ENCODE assay signal across 16 cellular contexts in the genomic region with DNA sequence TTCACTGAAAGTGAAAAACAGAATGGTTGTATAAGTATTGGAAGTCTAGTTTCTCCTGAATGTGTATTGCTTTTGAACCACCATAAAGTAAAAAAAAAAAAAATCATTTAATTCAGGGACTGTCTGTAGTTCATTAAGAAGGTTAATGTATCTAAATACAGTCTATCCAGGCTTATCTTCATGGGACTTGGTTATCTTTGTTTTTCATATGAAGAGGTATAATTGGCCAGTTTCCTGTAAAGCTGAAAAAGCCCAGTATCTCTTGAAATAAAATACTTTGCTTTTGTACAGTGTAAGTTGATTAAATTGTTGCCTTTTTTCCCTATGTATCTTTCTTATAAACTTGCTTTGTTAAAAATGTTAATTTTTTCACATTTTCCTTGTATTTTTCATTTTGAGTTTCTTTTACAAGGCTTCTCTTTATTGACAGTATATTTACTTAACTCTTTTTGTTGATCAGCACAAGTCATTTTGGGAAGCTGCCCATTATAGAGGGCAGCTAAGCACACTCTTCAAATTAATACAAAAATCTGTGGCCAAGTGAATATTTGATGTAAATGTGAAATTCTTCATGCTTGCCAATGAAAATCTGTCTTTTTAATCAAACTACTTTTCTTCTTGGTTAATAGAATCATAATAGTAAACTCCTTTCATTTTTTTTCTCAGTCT.
DNase-seq lines count a peak whose midpoint lies in the region; ATAC-seq and TF ChIP-seq lines count a peak whose summit lies in the region.
"Had no signal": no experiment of that assay in that cellular context is flagged by ENCODE, and none has a peak within 500 bp of the region (broad histone marks: within the 10 kb centered on the region; RNA-seq: fewer than 3 reads in every experiment).

No MANE protein-coding gene starts in this region.

- peak overlapping the region; percentile 50 for H3K4me3 Mint-ChIP-seq in Calu3 (ENCODE audit: low read depth, unreplicated experiment)
- peak overlapping the region; percentile 40 for H3K4me3 Mint-ChIP-seq in activated T-helper 1 cell treated with anti-CD3 and anti-CD28 coated beads, Interleukin-12 subunit alpha, Interleukin-12 subunit beta, Interleukin-2, Interleukin-4 antibody, amounts not matched to agents 30 ng/mL and 10 ng/mL and 1 ng/mL, durations not matched to agents 14 hours and 24 hours and 36 hours
- no peak overlapping the region for H3K4me3 Mint-ChIP-seq in CD4-positive, alpha-beta T cell
- H3K4me3 Mint-ChIP-seq: activated naive CD4-positive, alpha-beta T cell treated with anti-CD3 and anti-CD28 coated beads, Interleukin-2, amount 10 ng/mL, durations not matched to agents 7 days and 5 days; CD8-positive, alpha-beta T cell had no signal

- no peak for TF ChIP-seq CTCF in Calu3 (IDR thresholded peaks at IDR 0.05; ENCODE audit: unreplicated experiment)
- TF ChIP-seq CTCF in HCT116 (IDR thresholded peaks at IDR 0.05 in 2 of 3, conservative IDR thresholded peaks at IDR 0.05 in 1 of 3; ENCODE audit: borderline replicate concordance in 1 of 3, insufficient read depth in 1 of 3, low read depth in 2 of 3, low read length in 2 of 3) = no peak
- no peak for TF ChIP-seq CTCF in CD4-positive, alpha-beta T cell (IDR thresholded peaks at IDR 0.05)
- TF ChIP-seq CTCF in MM.1S (IDR thresholded peaks at IDR 0.05; ENCODE audit: low read length) = no peak

- H3K4me3 ChIP-seq in HCT116 (replicated peaks in 1 of 2; ENCODE audit: low read depth in 1 of 2, low read length in 2 of 2) = no peak overlapping the region
- H3K4me3 ChIP-seq in MM.1S (ENCODE audit: low read length) = no peak overlapping the region
- H3K4me3 ChIP-seq: Peyer's patch, right atrium auricular region, vagina had no signal

- peak overlapping the region; percentile 52 for H3K4me2 ChIP-seq in HCT116 (ENCODE audit: low read length)
- H3K4me2 ChIP-seq in MM.1S (ENCODE audit: low read depth, low read length) = no peak overlapping the region

- peaks cover 9 to 32% of the 10 kb centered on the region in 2 experiments; a peak in 3 of 4 replicates for H3K4me1 ChIP-seq in HCT116 (ENCODE audit: control insufficient read depth in 1 of 2, insufficient read depth in 2 of 2, low read length in 2 of 2)
- no peaks in the 10 kb centered on the region; the same call in 1 of the 2 replicates for H3K4me1 ChIP-seq in MM.1S (ENCODE audit: low read length)
- H3K4me1 ChIP-seq: Peyer's patch, right atrium auricular region had no signal

- H3K79me2 ChIP-seq in HCT116 (ENCODE audit: insufficient read depth, low read length) (no peaks in the 10 kb centered on the region), MM.1S (ENCODE audit: low read length) (no peaks in the 10 kb centered on the region)

- no peaks in the 10 kb centered on the region for H3K27me3 Mint-ChIP-seq in Calu3 (ENCODE audit: unreplicated experiment)
- H3K27me3 Mint-ChIP-seq in activated T-helper 1 cell treated with anti-CD3 and anti-CD28 coated beads, Interleukin-12 subunit alpha, Interleukin-12 subunit beta, Interleukin-2, Interleukin-4 antibody, amounts not matched to agents 30 ng/mL and 10 ng/mL and 1 ng/mL, durations not matched to agents 14 hours and 24 hours and 36 hours (ENCODE audit: insufficient read depth) = no peaks in the 10 kb centered on the region
- H3K27me3 Mint-ChIP-seq in CD4-positive, alpha-beta T cell = no peaks in the 10 kb centered on the region
- H3K27me3 Mint-ChIP-seq: activated naive CD4-positive, alpha-beta T cell treated with anti-CD3 and anti-CD28 coated beads, Interleukin-2, amount 10 ng/mL, durations not matched to agents 7 days and 5 days had no signal

- H3F3A ChIP-seq in MM.1S (ENCODE audit: insufficient read depth, low read length) = no peaks in the 10 kb centered on the region; the same call in 1 of the 2 replicates

- POLR2A ChIA-PET in HCT116 (lab: Charles Lee) = interaction anchor here (1.4 kb wide), 1 partner anchor 11 kb away, joined by 3 read pairs; no protein-coding TSS in a partner anchor
- POLR2A ChIA-PET in CD4-positive, alpha-beta T cell (lab: Charles Lee) = no interaction called here

- no peaks in the 10 kb centered on the region for H4K20me1 ChIP-seq in HCT116 (ENCODE audit: insufficient read depth)
- no peaks in the 10 kb centered on the region for H4K20me1 ChIP-seq in MM.1S (ENCODE audit: insufficient read depth, low read length)

- intact Hi-C loops in Calu3 (cut with micrococcal nuclease; ENCODE audit: unreplicated experiment) (loop anchor here (2.0 kb wide), 2 partner anchors 51 to 281 kb away; no protein-coding TSS in a partner anchor), HCT116 (cut with micrococcal nuclease) (no loop called here)
- intact Hi-C loops in activated T-helper 1 cell treated with anti-CD3 and anti-CD28 coated beads, Interleukin-12 subunit alpha, Interleukin-12 subunit beta, Interleukin-2, Interleukin-4 antibody, amounts not matched to agents 30 ng/mL and 10 ng/mL and 1 ng/mL, durations not matched to agents 14 hours and 24 hours and 36 hours (cut with micrococcal nuclease) = loop anchor here (2.0 to 10.0 kb wide), 7 partner anchors 263 to 1804 kb away; a partner anchor contains a TSS
- intact Hi-C loops in CD4-positive, alpha-beta T cell (cut with DNase I, micrococcal nuclease) = no loop called here

- no peaks in the 10 kb centered on the region; the same call in 1 of the 2 replicates for H3K9me2 ChIP-seq in HCT116 (ENCODE audit: insufficient read depth)
- H3K9me2 ChIP-seq in MM.1S (replicated peaks; ENCODE audit: insufficient read depth, low read length) = no peaks in the 10 kb centered on the region

- CTCF ChIA-PET in Calu3 (lab: Charles Lee) = interaction anchor here (2.0 kb wide), 1 partner anchor 36 kb away, joined by 4 read pairs; no protein-coding TSS in a partner anchor
- CTCF ChIA-PET in HCT116 (lab: Charles Lee) = no interaction called here
- CTCF ChIA-PET in CD4-positive, alpha-beta T cell (lab: Charles Lee) = no interaction called here

- peaks cover 36% of the 10 kb centered on the region for H3K4me1 Mint-ChIP-seq in Calu3 (ENCODE audit: low read depth, unreplicated experiment)
- H3K4me1 Mint-ChIP-seq in activated T-helper 1 cell treated with anti-CD3 and anti-CD28 coated beads, Interleukin-12 subunit alpha, Interleukin-12 subunit beta, Interleukin-2, Interleukin-4 antibody, amounts not matched to agents 30 ng/mL and 10 ng/mL and 1 ng/mL, durations not matched to agents 14 hours and 24 hours and 36 hours (ENCODE audit: low read depth) = peaks cover 39% of the 10 kb centered on the region
- no peaks in the 10 kb centered on the region for H3K4me1 Mint-ChIP-seq in CD4-positive, alpha-beta T cell (ENCODE audit: low read depth)
- H3K4me1 Mint-ChIP-seq: activated naive CD4-positive, alpha-beta T cell treated with anti-CD3 and anti-CD28 coated beads, Interleukin-2, amount 10 ng/mL, durations not matched to agents 7 days and 5 days had no signal

- H3K27ac Mint-ChIP-seq in Calu3 (ENCODE audit: unreplicated experiment) = peak overlapping the region; percentile 82
- peak overlapping the region; percentile 76 for H3K27ac Mint-ChIP-seq in activated T-helper 1 cell treated with anti-CD3 and anti-CD28 coated beads, Interleukin-12 subunit alpha, Interleukin-12 subunit beta, Interleukin-2, Interleukin-4 antibody, amounts not matched to agents 30 ng/mL and 10 ng/mL and 1 ng/mL, durations not matched to agents 14 hours and 24 hours and 36 hours
- H3K27ac Mint-ChIP-seq in CD4-positive, alpha-beta T cell = no peak overlapping the region
- H3K27ac Mint-ChIP-seq: activated naive CD4-positive, alpha-beta T cell treated with anti-CD3 and anti-CD28 coated beads, Interleukin-2, amount 10 ng/mL, durations not matched to agents 7 days and 5 days; CD8-positive, alpha-beta T cell had no signal

- no peak for ATAC-seq in HCT116
- ATAC-seq in CD4-positive, alpha-beta T cell (ENCODE audit: poor library complexity) = no peak
- ATAC-seq: CD8-positive, alpha-beta T cell had no signal

- H3K27ac ChIP-seq in HCT116 (ENCODE audit: low read depth, low read length) (no peak overlapping the region; the same call in 1 of the 2 replicates), MM.1S (ENCODE audit: low read length) (no peak overlapping the region)
- no peak overlapping the region for H3K27ac ChIP-seq in CD4-positive, alpha-beta T cell (ENCODE audit: low read depth, low read length)
- H3K27ac ChIP-seq: Peyer's patch, right atrium auricular region, vagina had no signal

- no peaks in the 10 kb centered on the region for H3K9me3 ChIP-seq in HCT116 (ENCODE audit: control insufficient read depth in 1 of 2, insufficient read depth in 1 of 2, low read depth in 1 of 2, low read length in 2 of 2)
- H3K9me3 ChIP-seq in CD4-positive, alpha-beta T cell (ENCODE audit: control insufficient read depth, low read length) = no peaks in the 10 kb centered on the region
- H3K9me3 ChIP-seq in MM.1S (replicated peaks; ENCODE audit: insufficient read depth, low read length) = no peaks in the 10 kb centered on the region
- H3K9me3 ChIP-seq: Peyer's patch, right atrium auricular region, vagina had no signal

- peaks cover 11% of the 10 kb centered on the region for H3K9me3 Mint-ChIP-seq in Calu3 (ENCODE audit: low read depth, unreplicated experiment)
- peaks cover 12% of the 10 kb centered on the region for H3K9me3 Mint-ChIP-seq in activated T-helper 1 cell treated with anti-CD3 and anti-CD28 coated beads, Interleukin-12 subunit alpha, Interleukin-12 subunit beta, Interleukin-2, Interleukin-4 antibody, amounts not matched to agents 30 ng/mL and 10 ng/mL and 1 ng/mL, durations not matched to agents 14 hours and 24 hours and 36 hours
- H3K9me3 Mint-ChIP-seq in CD4-positive, alpha-beta T cell = no peaks in the 10 kb centered on the region
- H3K9me3 Mint-ChIP-seq: activated naive CD4-positive, alpha-beta T cell treated with anti-CD3 and anti-CD28 coated beads, Interleukin-2, amount 10 ng/mL, durations not matched to agents 7 days and 5 days; CD8-positive, alpha-beta T cell had no signal

- DNase-seq in Calu3 (no peak), HCT116 (ENCODE audit: low read depth, low spot score) (no peak), kidney glomerular epithelial cell (lab: John Stamatoyannopoulos, UW) (peak; percentile 23), AG20443 (ENCODE audit: low spot score) (no peak), MM.1S (no peak)
- DNase-seq in activated T-helper 1 cell treated with anti-CD3 and anti-CD28 coated beads, Interleukin-12 subunit alpha, Interleukin-12 subunit beta, Interleukin-2, Interleukin-4 antibody, amounts not matched to agents 30 ng/mL and 10 ng/mL and 1 ng/mL, durations not matched to agents 14 hours and 24 hours and 36 hours (ENCODE audit: low spot score) = no peak
- no peak for DNase-seq in CD4-positive, alpha-beta T cell
- DNase-seq: activated naive CD4-positive, alpha-beta T cell treated with anti-CD3 and anti-CD28 coated beads, Interleukin-2, amount 10 ng/mL, durations not matched to agents 7 days and 5 days; CD8-positive, alpha-beta T cell; left cardiac atrium; NCI-H1417 treated with DMSO at 0.1 percent for 48 hours; NCI-H510A treated with DMSO at 0.1 percent for 48 hours; Peyer's patch; stimulated activated CD4-positive, alpha-beta T cell treated with anti-CD3 and anti-CD28 coated beads, Interleukin-4, amount 100 ng/mL, for 1 hour had no signal

- TF ChIP-seq RAD21 in HCT116 (IDR thresholded peaks at IDR 0.05; ENCODE audit: low read depth) = no peak

- no peaks in the 10 kb centered on the region for H3K36me3 ChIP-seq in HCT116 (ENCODE audit: control insufficient read depth in 1 of 2, insufficient read depth in 2 of 2, low read length in 2 of 2)
- no peaks in the 10 kb centered on the region for H3K36me3 ChIP-seq in MM.1S (replicated peaks; ENCODE audit: insufficient read depth, low read length)
- H3K36me3 ChIP-seq: Peyer's patch, right atrium auricular region, vagina had no signal

- H3K9ac ChIP-seq in HCT116 (ENCODE audit: low read length) (0 out of 2 replicates have a peak overlapping the region, but pooled peaks have one; percentile 13), MM.1S (ENCODE audit: low read length) (no peak overlapping the region)

- peak overlapping the region; percentile 77 for H2AFZ ChIP-seq in HCT116 (ENCODE audit: low read depth, low read length, poor library complexity, severe bottlenecking)
- no peak overlapping the region for H2AFZ ChIP-seq in MM.1S (ENCODE audit: low read length)

- RAD21 ChIA-PET in HCT116 (lab: Charles Lee; ENCODE audit: low non-redundant PET in 1 of 2, low total read pairs in 2 of 2, uncharacterized antibody in 2 of 2, unreplicated experiment in 2 of 2) = interaction anchor here in 1 of 2 experiments (0.6 kb wide), 1 partner anchor 95 kb away, joined by 3 read pairs; no protein-coding TSS in a partner anchor

- TF ChIP-seq POLR2A in HCT116 (IDR thresholded peaks at IDR 0.05; ENCODE audit: borderline replicate concordance, extremely low read depth, insufficient read depth, insufficient read length) = no peak

- BruUV-seq in Calu3 (replicated peaks; lab: Mats Ljungman, UMichigan) (no TSS peak), HCT116 (replicated peaks; lab: Mats Ljungman, UMichigan) (no TSS peak)

- H3K36me3 Mint-ChIP-seq in Calu3 (ENCODE audit: insufficient read depth, unreplicated experiment) = peaks cover 12% of the 10 kb centered on the region
- H3K36me3 Mint-ChIP-seq in activated T-helper 1 cell treated with anti-CD3 and anti-CD28 coated beads, Interleukin-12 subunit alpha, Interleukin-12 subunit beta, Interleukin-2, Interleukin-4 antibody, amounts not matched to agents 30 ng/mL and 10 ng/mL and 1 ng/mL, durations not matched to agents 14 hours and 24 hours and 36 hours (ENCODE audit: low read depth) = peaks cover 3% of the 10 kb centered on the region
- no peaks in the 10 kb centered on the region for H3K36me3 Mint-ChIP-seq in CD4-positive, alpha-beta T cell (ENCODE audit: low read depth)
- H3K36me3 Mint-ChIP-seq: activated naive CD4-positive, alpha-beta T cell treated with anti-CD3 and anti-CD28 coated beads, Interleukin-2, amount 10 ng/mL, durations not matched to agents 7 days and 5 days; CD8-positive, alpha-beta T cell had no signal

- H3K27me3 ChIP-seq in HCT116 (ENCODE audit: insufficient read depth, low read length) = no peaks in the 10 kb centered on the region
- H3K27me3 ChIP-seq in CD4-positive, alpha-beta T cell (ENCODE audit: control insufficient read depth, insufficient read depth, low read length) = no peaks in the 10 kb centered on the region
- no peaks in the 10 kb centered on the region for H3K27me3 ChIP-seq in MM.1S (replicated peaks; ENCODE audit: insufficient read depth, low read length)
- H3K27me3 ChIP-seq: Peyer's patch, right atrium auricular region, vagina had no signal

Comparison
In these comparisons a context has a peak if more than half of its experiments do, and no peak if none do; other contexts are left out.
1. intact Hi-C loops: an anchor here in Calu3 (2.0 kb wide) and activated T-helper 1 cell treated with anti-CD3 and anti-CD28 coated beads, Interleukin-12 subunit alpha, Interleukin-12 subunit beta, Interleukin-2, Interleukin-4 antibody, amounts not matched to agents 30 ng/mL and 10 ng/mL and 1 ng/mL, durations not matched to agents 14 hours and 24 hours and 36 hours (2.0 to 10.0 kb wide); none called in HCT116 and CD4-positive, alpha-beta T cell.